Comparison of ENCODE assay signal across 7 cellular contexts in genomic region chr12:94140556-94140955, GRCh38.
DNase-seq lines count a peak whose midpoint lies in the region; ATAC-seq and TF ChIP-seq lines count a peak whose summit lies in the region.

No MANE protein-coding gene starts in this region.

- no peaks in the 10 kb centered on the region for H3K36me3 ChIP-seq in OCI-LY3 (replicated peaks; ENCODE audit: low read depth, low read length)

- H3K9ac ChIP-seq in OCI-LY3 (ENCODE audit: low read length) = no peak overlapping the region

- H3K27me3 Mint-ChIP-seq in memory B cell = no peaks in the 10 kb centered on the region

- H3K4me3 Mint-ChIP-seq in memory B cell = no peak overlapping the region

- H3K4me2 ChIP-seq in OCI-LY3 (ENCODE audit: low read length) = no peak overlapping the region

- no peak overlapping the region for H2AFZ ChIP-seq in OCI-LY3 (ENCODE audit: low read depth, low read length)

- H3K9me3 ChIP-seq in OCI-LY3 (ENCODE audit: insufficient read depth, low read length) = no peaks in the 10 kb centered on the region

- H3K27ac ChIP-seq in OCI-LY3 (ENCODE audit: low read length) = no peak overlapping the region

- TF ChIP-seq CTCF in OCI-LY3 (IDR thresholded peaks at IDR 0.05; ENCODE audit: low read depth, low read length) = peak; percentile 54

- no peaks in the 10 kb centered on the region for H3K4me1 Mint-ChIP-seq in memory B cell

- peaks cover 12% of the 10 kb centered on the region for H3K27me3 ChIP-seq in OCI-LY3 (ENCODE audit: low read depth, low read length)

- no peak overlapping the region for H3K4me3 ChIP-seq in OCI-LY3 (ENCODE audit: low read length)

- peaks cover 20% of the 10 kb centered on the region for H3K4me1 ChIP-seq in OCI-LY3 (ENCODE audit: low read length)

- no peaks in the 10 kb centered on the region for H3K9me3 Mint-ChIP-seq in memory B cell

- DNase-seq in activated naive CD4-positive, alpha-beta T cell treated with Interleukin-2 at 50 U/mL for 16 hours = peak; percentile 61
- DNase-seq in memory B cell (ENCODE audit: low spot score in 2 of 2) (peak in 1 of 2 donors; percentile 18), middle frontal gyrus (ENCODE audit: extremely low spot score, low spot score) (no peak)

- H3K36me3 Mint-ChIP-seq in memory B cell = no peaks in the 10 kb centered on the region

- peak; percentile 56 for ATAC-seq in GM18867 (IDR thresholded peaks at IDR 0.05; ENCODE audit: unreplicated experiment)
- peak; percentile 60 for ATAC-seq in memory B cell (ENCODE audit: low read depth)
- ATAC-seq in GM18519 (IDR thresholded peaks at IDR 0.05; ENCODE audit: low FRiP score, unreplicated experiment) = no peak
- no peak for ATAC-seq in HG03520 (IDR thresholded peaks at IDR 0.05; ENCODE audit: unreplicated experiment)

- no peak overlapping the region for H3K27ac Mint-ChIP-seq in memory B cell

- H4K20me1 ChIP-seq in OCI-LY3 (ENCODE audit: insufficient read depth, low read length) = no peaks in the 10 kb centered on the region

- no peaks in the 10 kb centered on the region for H3K79me2 ChIP-seq in OCI-LY3 (ENCODE audit: low read length)

Comparison
In these comparisons a context has a peak if more than half of its experiments do, and no peak if none do; other contexts are left out.
1. ATAC-seq: peak in GM18867 (single experiment) and memory B cell (single experiment); none in GM18519 (single experiment) and HG03520 (single experiment).